In the genomic region with DNA sequence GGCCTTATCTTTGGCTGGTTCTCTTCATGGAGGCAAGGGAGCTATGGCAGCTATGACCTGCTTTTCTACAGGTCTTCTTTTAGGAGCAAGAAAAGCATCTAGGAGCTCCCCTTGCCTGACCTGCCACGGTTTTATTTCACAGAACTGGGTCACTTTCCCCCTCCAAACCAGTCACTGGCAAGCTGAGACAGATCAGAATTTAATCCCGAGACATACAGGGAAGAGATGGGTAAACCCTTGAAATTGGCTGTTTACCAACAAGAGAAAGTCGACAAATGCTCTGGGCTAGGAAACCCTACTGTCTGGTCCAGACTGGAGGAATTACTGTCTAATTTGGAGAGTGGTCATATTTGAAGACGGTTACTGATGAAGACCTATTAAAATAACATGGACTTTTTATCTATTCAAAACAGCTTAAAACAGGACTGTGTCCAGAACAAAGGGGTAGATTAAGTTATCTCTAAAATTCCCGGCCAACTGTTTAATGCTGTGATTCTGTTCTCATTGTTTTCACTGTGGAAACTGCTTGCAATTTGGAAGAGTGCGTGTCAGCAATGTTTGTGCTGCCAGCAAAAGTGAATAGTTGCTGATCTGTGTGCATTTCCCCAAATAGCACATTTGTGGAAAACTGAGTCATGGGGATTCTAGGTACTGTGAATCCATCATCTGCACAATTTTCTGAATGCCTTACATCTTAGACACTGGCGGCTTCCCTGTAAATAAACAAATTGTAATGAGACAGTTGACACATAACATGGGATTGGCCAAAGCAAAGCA, we compare ENCODE assay signal across 12 cellular contexts.
DNase-seq lines count a peak whose midpoint lies in the region; TF ChIP-seq lines count a peak whose summit lies in the region.
"Had no signal": no experiment of that assay in that cellular context is flagged by ENCODE, and none has a peak within 500 bp of the region (broad histone marks: within the 10 kb centered on the region; RNA-seq: fewer than 3 reads in every experiment).

No MANE protein-coding gene starts in this region.

- H3K36me3 ChIP-seq in SJSA1 = no peaks in the 10 kb centered on the region

- no peaks in the 10 kb centered on the region for H3K9me3 ChIP-seq in SJSA1 (replicated peaks)

- DNase-seq in AG09319 (ENCODE audit: extremely low read depth, low read depth) (peak; percentile 43), SJSA1 (ENCODE audit: low read depth in 1 of 2, low spot score in 2 of 2) (peak; percentile 83 to 95), fibroblast of mammary gland (ENCODE audit: low read depth) (peak; percentile 88), occipital lobe (lab: John Stamatoyannopoulos, UW) (peak; percentile 8), RWPE1 (ENCODE audit: low spot score) (no peak), DMS53 treated with DMSO at 0.1 percent for 48 hours (lab: John Stamatoyannopoulos, UW; ENCODE audit: unreplicated experiment) (no peak), NAMALWA (ENCODE audit: low spot score) (no peak)
- no peak for DNase-seq in activated T-cell treated with anti-CD3 and anti-CD28 coated beads, Interleukin-2, amount 50 U/mL, for 48 hours
- DNase-seq: activated effector memory CD4-positive, alpha-beta T cell treated with Interleukin-2 at 50 U/mL for 16 hours; CD4-positive, alpha-beta memory T cell; NCI-H1436 treated with DMSO at 0.1 percent for 48 hours; stimulated activated CD4-positive, alpha-beta T cell treated with anti-CD3 and anti-CD28 coated beads, Interleukin-1b, Interleukin-23, amount 100 ng/mL, for 48 hours had no signal

- POLR2A ChIA-PET in RWPE1 (lab: Yijun Ruan, JAX; ENCODE audit: low non-redundant PET) = no interaction called here

- no peaks in the 10 kb centered on the region for H3K27me3 ChIP-seq in SJSA1 (replicated peaks)

- CTCF ChIA-PET in RWPE1 (lab: Yijun Ruan, JAX) = interaction anchor here (0.5 to 0.8 kb wide), 3 partner anchors 14 to 154 kb away, joined by 3 to 4 read pairs (median 3); no protein-coding TSS in a partner anchor

- no peak for TF ChIP-seq CTCF in AG09319 (IDR thresholded peaks at IDR 0.05; ENCODE audit: low read depth, low read length)
- no peak for TF ChIP-seq CTCF in fibroblast of mammary gland (conservative IDR thresholded peaks at IDR 0.05; ENCODE audit: control insufficient read depth, insufficient read depth, low read depth, low read length)
- TF ChIP-seq CTCF in RWPE1 (conservative IDR thresholded peaks at IDR 0.05; ENCODE audit: low read depth) = no peak

- H3K4me3 ChIP-seq in SJSA1 (no peak overlapping the region), fibroblast of mammary gland (ENCODE audit: control insufficient read depth, low read depth, low read length) (no peak overlapping the region)

- H3K27ac ChIP-seq in SJSA1 (peak overlapping the region; percentile 94), RWPE1 (no peak overlapping the region)

- H3K4me1 ChIP-seq in SJSA1 (replicated peaks) = peaks cover 56% of the 10 kb centered on the region

Comparison
In these comparisons a context has a peak if more than half of its experiments do, and no peak if none do; other contexts are left out.
1. DNase-seq: peak in AG09319 (single experiment), SJSA1 (2 of 2), fibroblast of mammary gland (single experiment) and occipital lobe (single experiment); none in activated T-cell treated with anti-CD3 and anti-CD28 coated beads, Interleukin-2, amount 50 U/mL, for 48 hours (0 of 2), RWPE1 (single experiment), DMS53 treated with DMSO at 0.1 percent for 48 hours (single experiment) and NAMALWA (single experiment).